8 cellular contexts compared by ENCODE assay signal in the genomic region with DNA sequence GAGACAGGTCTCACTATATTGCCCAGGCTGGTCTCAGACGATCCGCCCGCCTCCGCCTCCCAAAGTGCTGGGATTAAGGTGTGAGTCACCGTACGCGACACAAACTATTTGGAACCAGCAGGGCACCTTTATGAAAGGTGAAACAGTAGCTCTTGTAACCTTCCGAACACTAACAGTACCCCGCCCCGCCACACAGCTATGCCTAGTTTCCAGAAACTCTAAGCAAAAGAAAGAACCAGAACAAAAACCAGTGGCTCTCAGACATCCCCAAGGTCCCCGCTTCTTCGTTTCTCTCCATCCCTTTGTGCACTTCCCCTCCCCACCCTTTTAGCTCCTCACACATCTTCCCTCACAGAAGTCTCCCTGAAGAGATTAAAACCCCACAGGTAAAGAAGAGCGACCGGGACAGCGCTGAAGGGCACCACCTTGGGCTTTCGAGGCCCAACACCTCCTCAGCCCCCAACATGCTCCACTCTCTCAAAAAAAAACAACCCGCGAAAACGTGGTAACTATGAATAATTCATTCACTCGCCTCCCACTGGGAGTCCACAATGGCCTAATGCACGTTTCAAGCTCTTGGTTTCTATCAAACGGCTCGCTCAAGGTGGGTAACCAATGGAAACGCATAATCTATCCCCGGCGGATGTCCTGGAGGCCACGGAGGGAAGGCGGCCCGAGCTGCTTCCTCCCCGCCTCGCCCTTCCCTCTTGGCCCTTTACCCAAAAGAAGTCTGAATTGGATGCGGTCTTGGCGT. TPM values are rescaled to one million over a fixed set of nuclear protein-coding genes. Genes with fewer than 3 reads are reported as not detected.
DNase-seq lines count a peak whose midpoint lies in the region; ATAC-seq, FAIRE-seq and TF ChIP-seq lines count a peak whose summit lies in the region.

No MANE protein-coding gene starts in this region.

- CTCF ChIA-PET in CD8-positive, alpha-beta T cell (lab: Charles Lee), result interaction anchor here (0.7 to 1.6 kb wide), 5 partner anchors 9 to 43 kb away, joined by 3 to 9 read pairs (median 4); no protein-coding TSS in a partner anchor

- peak overlapping the region; percentile 80 to 88 for H3K9ac ChIP-seq in mucosa of rectum (ENCODE audit: low read depth in 1 of 2, low read length in 2 of 2)

- peak overlapping the region; percentile 96 for H3K4me3 ChIP-seq in CD8-positive, alpha-beta T cell (ENCODE audit: low read depth, low read length)
- H3K4me3 ChIP-seq in mucosa of rectum (ENCODE audit: low read length in 2 of 2) (peak overlapping the region; percentile 92 to 94), testis (peak overlapping the region; percentile 99)

- peaks cover 66% of the 10 kb centered on the region for H3K4me1 Mint-ChIP-seq in CD8-positive, alpha-beta T cell (ENCODE audit: low read depth)

- WGBS in testis, 2 donors, result 4 to 7% methylated on average over 26 to 33 of the region's 33 CpGs

- peaks cover 46% of the 10 kb centered on the region for H3K36me3 Mint-ChIP-seq in CD8-positive, alpha-beta T cell

- peak; percentile 19 for ATAC-seq in CD8-positive, alpha-beta T cell
- peak; percentile 11 for ATAC-seq in GM19468 (IDR thresholded peaks at IDR 0.05; ENCODE audit: extremely low read depth, unreplicated experiment)

- POLR2A ChIA-PET in CD8-positive, alpha-beta T cell (lab: Charles Lee), result interaction anchor here (1.0 to 1.8 kb wide), 8 partner anchors 8 to 349 kb away, joined by 3 to 6 read pairs (median 4); a partner anchor contains a TSS

- H3K27me3 Mint-ChIP-seq in CD8-positive, alpha-beta T cell (ENCODE audit: low read depth), result no peaks in the 10 kb centered on the region

- TF ChIP-seq CTCF in CD8-positive, alpha-beta T cell (IDR thresholded peaks at IDR 0.05), result no peak
- TF ChIP-seq CTCF in testis (IDR thresholded peaks at IDR 0.05), result no peak

- peak overlapping the region; percentile 87 for H3K27ac Mint-ChIP-seq in CD8-positive, alpha-beta T cell

- TF ChIP-seq POLR2A in testis (IDR thresholded peaks at IDR 0.05), result no peak

- H3K9me3 ChIP-seq in CD8-positive, alpha-beta T cell (ENCODE audit: low read length), result no peaks in the 10 kb centered on the region
- H3K9me3 ChIP-seq in mucosa of rectum (ENCODE audit: control insufficient read depth in 2 of 2, low read length in 2 of 2) (no peaks in the 10 kb centered on the region), testis (no peaks in the 10 kb centered on the region)

- no peak for FAIRE-seq in HTR-8/SVneo (lab: Jason Lieb, UNC)

- peak overlapping the region; percentile 86 for H3K27ac ChIP-seq in CD8-positive, alpha-beta T cell (ENCODE audit: low read depth, low read length)
- H3K27ac ChIP-seq in mucosa of rectum (ENCODE audit: low read depth in 2 of 2, low read length in 2 of 2), result peak overlapping the region; percentile 95 to 96
- peak overlapping the region; percentile 88 to 95 for H3K27ac ChIP-seq in testis

- H3K27me3 ChIP-seq in CD8-positive, alpha-beta T cell (ENCODE audit: insufficient read depth, low read length), result no peaks in the 10 kb centered on the region
- H3K27me3 ChIP-seq in mucosa of rectum (ENCODE audit: control insufficient read depth in 2 of 2, insufficient read depth in 2 of 2, low read length in 2 of 2) (no peaks in the 10 kb centered on the region), testis (no peaks in the 10 kb centered on the region)

- H3K4me1 ChIP-seq in CD8-positive, alpha-beta T cell (ENCODE audit: insufficient read depth, low read length), result peaks cover 46% of the 10 kb centered on the region
- H3K4me1 ChIP-seq in mucosa of rectum (ENCODE audit: control insufficient read depth in 2 of 2, insufficient read depth in 2 of 2, low read length in 2 of 2) (peaks cover 26 to 38% of the 10 kb centered on the region in 2 donors), testis (peaks cover 44% of the 10 kb centered on the region)

- peak overlapping the region; percentile 83 for H3K4me3 Mint-ChIP-seq in CD8-positive, alpha-beta T cell

- DNase-seq in CD8-positive, alpha-beta T cell, result peak in 4 of 7 experiments; percentile 17 to 38 (median 28)
- DNase-seq in HT-29 (ENCODE audit: low spot score) (peak; percentile 57), T1000 (lab: John Stamatoyannopoulos, UW) (peak; percentile 39), testis (no peak), HTR-8/SVneo (ENCODE audit: insufficient read length, low spot score) (no peak)
- peak; percentile 24 for DNase-seq in effector CD4-positive, alpha-beta T cell

- intact Hi-C loops in CD8-positive, alpha-beta T cell (cut with DNase I, micrococcal nuclease), result loop anchor here (1.0 to 10.0 kb wide), 9 partner anchors 32 to 969 kb away; a partner anchor contains a TSS
- intact Hi-C loops in testis (cut with DNase I; ENCODE audit: low total_unique reads), result no loop called here

- H3K36me3 ChIP-seq in CD8-positive, alpha-beta T cell (ENCODE audit: insufficient read depth, low read length), result peaks cover 15% of the 10 kb centered on the region
- H3K36me3 ChIP-seq in mucosa of rectum (ENCODE audit: control insufficient read depth in 2 of 2, insufficient read depth in 2 of 2, low read length in 2 of 2) (peaks cover 26 to 34% of the 10 kb centered on the region in 2 donors), testis (ENCODE audit: low read depth, missing control alignments) (no peaks in the 10 kb centered on the region)

- no peaks in the 10 kb centered on the region for H3K9me3 Mint-ChIP-seq in CD8-positive, alpha-beta T cell

RNA-seq across cellular contexts. Expression of a gene that starts 0.9 kb away (rescaled TPM):
- 10 to 100 TPM; 46.2 to 46.3 TPM for total RNA-seq in CD8-positive, alpha-beta T cell
- total RNA-seq in HT-29 (2014; rRNA removed; shearing (Covaris generic)), result 11.7 and 12.1 TPM in 2 replicates
- total RNA-seq in testis, result 100 to 1,000 TPM in 1 of 2 donors, 10 to 100 TPM in 1; 63.4 to 124 TPM
- 202 TPM for polyA plus RNA-seq in testis (ENCODE audit: insufficient read depth, low read depth, low replicate concordance)

RNA-seq across cellular contexts. Expression of a gene that starts 1.2 kb away (rescaled TPM):
- total RNA-seq in CD8-positive, alpha-beta T cell, result 10 to 100 TPM; 11.6 to 13.4 TPM
- total RNA-seq in HT-29 (2014; rRNA removed; shearing (Covaris generic)), result 11.2 and 15.3 TPM in 2 replicates
- 10 to 100 TPM; 28.9 to 68.7 TPM for total RNA-seq in testis
- polyA plus RNA-seq in testis (ENCODE audit: insufficient read depth, low read depth, low replicate concordance), result 152 TPM

RNA-seq across cellular contexts. Expression of a gene that starts 32.6 kb away (rescaled TPM):
- 10 to 100 TPM; 10.9 to 11.6 TPM for total RNA-seq in CD8-positive, alpha-beta T cell
- total RNA-seq in HT-29 (2014; rRNA removed; shearing (Covaris generic)), result 49.8 and 50.8 TPM in 2 replicates
- 10 to 100 TPM; 19.1 to 29.8 TPM for total RNA-seq in testis
- 12.1 TPM for polyA plus RNA-seq in testis (ENCODE audit: insufficient read depth, low read depth, low replicate concordance)

RNA-seq across cellular contexts. Expression of a gene that starts 38.9 kb away (rescaled TPM):
- total RNA-seq in CD8-positive, alpha-beta T cell, result 1 to 10 TPM; 6.5 TPM
- total RNA-seq in HT-29 (2014; rRNA removed; shearing (Covaris generic)), result 446 and 513 TPM in 2 replicates
- 1,000 to 10,000 TPM; 1,148 to 1,322 TPM for total RNA-seq in testis
- polyA plus RNA-seq in testis (ENCODE audit: insufficient read depth, low read depth, low replicate concordance), result 504 TPM

Comparison
In these comparisons a context has a peak if more than half of its experiments do, and no peak if none do; other contexts are left out.
1. DNase-seq: peak in CD8-positive, alpha-beta T cell (4 of 7), HT-29 (single experiment), T1000 (single experiment) and effector CD4-positive, alpha-beta T cell (single experiment); none in testis (single experiment) and HTR-8/SVneo (single experiment).
2. Peak in every context shown above with its lines, with median percentiles within 50 percentile points of each other: H3K27ac ChIP-seq and H3K4me3 ChIP-seq.